In the genomic region with DNA sequence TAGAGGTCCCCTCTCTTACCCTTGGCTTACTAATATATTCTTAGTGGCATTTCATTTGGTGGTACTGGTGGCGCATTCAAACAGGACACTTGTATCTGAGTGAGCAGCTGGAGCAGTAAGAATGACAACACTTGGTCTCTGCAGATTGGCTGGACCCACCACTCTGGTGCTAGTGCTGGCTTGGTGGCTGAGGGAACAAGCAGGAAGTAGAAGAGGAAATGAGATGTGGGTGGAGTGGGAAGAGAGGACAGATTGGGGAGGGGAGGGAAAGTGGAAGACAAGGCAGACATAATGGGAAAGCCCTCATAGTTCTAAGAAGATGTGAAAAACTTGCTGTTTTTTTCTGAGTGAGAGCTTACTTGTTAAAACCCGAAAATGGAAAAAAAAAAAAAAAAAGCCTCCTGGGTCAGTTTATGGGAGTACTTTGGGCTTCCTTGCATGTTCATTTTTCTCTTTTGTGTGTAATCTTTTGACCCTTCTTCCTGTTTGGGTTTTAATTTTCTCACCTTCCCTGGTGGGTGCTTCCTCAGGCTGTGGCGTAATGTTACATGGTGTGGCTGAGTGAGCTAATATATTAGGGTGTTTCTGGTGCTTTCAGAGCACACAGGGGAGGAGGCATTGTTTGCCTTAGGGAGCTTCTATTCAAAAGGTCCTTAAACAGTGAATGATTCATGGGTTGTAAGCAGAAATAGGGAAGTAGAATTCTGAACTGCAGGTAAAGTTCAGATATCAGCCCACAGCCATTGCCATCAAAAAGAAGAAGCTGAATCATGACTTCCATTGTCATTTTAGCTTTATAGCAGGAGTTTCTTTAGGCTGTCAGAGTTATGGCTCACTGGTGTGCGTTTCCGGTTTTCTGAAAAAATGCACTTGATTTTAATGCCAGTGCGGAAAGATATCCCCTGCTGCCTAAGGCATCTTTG, we compare ENCODE assay signal across 7 cellular contexts. TPM values are rescaled to one million over a fixed set of nuclear protein-coding genes. Genes with fewer than 3 reads are reported as not detected.
DNase-seq lines count a peak whose midpoint lies in the region; ATAC-seq lines count a peak whose summit lies in the region.

No MANE protein-coding gene starts in this region.

- intact Hi-C loops in left ventricle myocardium superior (cut with micrococcal nuclease): no loop called here

- peak; percentile 41 for DNase-seq in Jurkat, Clone E6-1 (ENCODE audit: low read depth, low spot score)
- peak; percentile 10 to 16 for DNase-seq in activated CD8-positive, alpha-beta memory T cell treated with anti-CD3 and anti-CD28 coated beads for 4 hours (ENCODE audit: low read depth in 2 of 2)
- DNase-seq in left ventricle myocardium superior: peak; percentile 28
- peak; percentile 7 to 12 for DNase-seq in stimulated activated CD8-positive, alpha-beta memory T cell treated with anti-CD3 and anti-CD28 coated beads, Interleukin-15, amount 100 ng/mL, for 4 hours (ENCODE audit: low read depth in 2 of 2)
- no peak for DNase-seq in NCI-H146 (lab: John Stamatoyannopoulos, UW)

- no peak overlapping the region for H3K4me3 ChIP-seq in Jurkat, Clone E6-1 (ENCODE audit: low read length)

- ATAC-seq in GM18517 (IDR thresholded peaks at IDR 0.05; ENCODE audit: unreplicated experiment) (peak; percentile 92), GM21825 (IDR thresholded peaks at IDR 0.05; ENCODE audit: unreplicated experiment) (peak; percentile 96), left ventricle myocardium superior (peak; percentile 90)

RNA-seq across cellular contexts. Expression of gene TLE4, which starts 52.3 kb away (rescaled TPM):
- 8.7 TPM for polyA plus RNA-seq in Jurkat, Clone E6-1 (2012; ENCODE audit: insufficient read depth, insufficient read length)
- total RNA-seq in left ventricle myocardium superior: 10.7 TPM
